Comparison of ENCODE assay signal across 8 cellular contexts in genomic region chr20:53582574-53583351, GRCh38. TPM values are rescaled to one million over a fixed set of nuclear protein-coding genes. Genes with fewer than 3 reads are reported as not detected.
DNase-seq lines count a peak whose midpoint lies in the region; ATAC-seq and TF ChIP-seq lines count a peak whose summit lies in the region.

No MANE protein-coding gene starts in this region.

- H3K4me1 Mint-ChIP-seq in activated CD4-positive, alpha-beta T cell treated with anti-CD3 and anti-CD28 coated beads, Interleukin-2, amount 10 ng/mL, durations not matched to agents 24 days and 14 days: peaks cover 76% of the 10 kb centered on the region
- peaks cover 57% of the 10 kb centered on the region for H3K4me1 Mint-ChIP-seq in progenitor cell of endocrine pancreas (ENCODE audit: low read depth)

- peak overlapping the region; percentile 93 for H3K27ac Mint-ChIP-seq in activated CD4-positive, alpha-beta T cell treated with anti-CD3 and anti-CD28 coated beads, Interleukin-2, amount 10 ng/mL, durations not matched to agents 24 days and 14 days
- H3K27ac Mint-ChIP-seq in progenitor cell of endocrine pancreas: peak overlapping the region; percentile 62

- peak overlapping the region; percentile 6; the same call in 1 of the 2 replicates for H3K9ac ChIP-seq in HUES48 (ENCODE audit: low read depth, low read length)

- peak overlapping the region; percentile 17 for H3K27ac ChIP-seq in HUES48 (ENCODE audit: low read depth, low read length)

- peaks cover 50% of the 10 kb centered on the region for H3K36me3 Mint-ChIP-seq in activated CD4-positive, alpha-beta T cell treated with anti-CD3 and anti-CD28 coated beads, Interleukin-2, amount 10 ng/mL, durations not matched to agents 24 days and 14 days (ENCODE audit: low read depth)
- peaks cover 15% of the 10 kb centered on the region for H3K36me3 Mint-ChIP-seq in progenitor cell of endocrine pancreas (ENCODE audit: insufficient read depth)

- H3K36me3 ChIP-seq in BE2C (peaks cover 46% of the 10 kb centered on the region), HUES48 (ENCODE audit: control insufficient read depth, insufficient read depth, low read length) (peaks cover 46% of the 10 kb centered on the region)

- intact Hi-C loops in activated CD4-positive, alpha-beta T cell treated with anti-CD3 and anti-CD28 coated beads, Interleukin-2, amount 10 ng/mL, durations not matched to agents 24 days and 14 days (cut with micrococcal nuclease): loop anchor here (2.0 to 10.0 kb wide), 4 partner anchors 40 to 508 kb away; no protein-coding TSS in a partner anchor

- H3K27me3 Mint-ChIP-seq in activated CD4-positive, alpha-beta T cell treated with anti-CD3 and anti-CD28 coated beads, Interleukin-2, amount 10 ng/mL, durations not matched to agents 24 days and 14 days: no peaks in the 10 kb centered on the region
- H3K27me3 Mint-ChIP-seq in progenitor cell of endocrine pancreas: no peaks in the 10 kb centered on the region

- H3K4me1 ChIP-seq in BE2C (peaks cover 46% of the 10 kb centered on the region), HUES48 (ENCODE audit: control insufficient read depth, insufficient read depth, low read length) (peaks cover 59% of the 10 kb centered on the region)

- no peaks in the 10 kb centered on the region for H3K27me3 ChIP-seq in BE2C
- no peaks in the 10 kb centered on the region for H3K27me3 ChIP-seq in HUES48 (ENCODE audit: control insufficient read depth, insufficient read depth, low read length)

- peak overlapping the region; percentile 86 for H3K4me3 Mint-ChIP-seq in activated CD4-positive, alpha-beta T cell treated with anti-CD3 and anti-CD28 coated beads, Interleukin-2, amount 10 ng/mL, durations not matched to agents 24 days and 14 days
- H3K4me3 Mint-ChIP-seq in progenitor cell of endocrine pancreas (ENCODE audit: low read depth): no peak overlapping the region

- DNase-seq in BE2C (peak; percentile 55), fibroblast of mammary gland (ENCODE audit: low read depth) (peak; percentile 98), progenitor cell of endocrine pancreas (ENCODE audit: low spot score, unreplicated experiment) (no peak), NCI-H2227 (lab: John Stamatoyannopoulos, UW; ENCODE audit: unreplicated experiment) (no peak), NCI-H345 treated with DMSO at 0.1 percent for 48 hours (lab: John Stamatoyannopoulos, UW; ENCODE audit: unreplicated experiment) (no peak)
- peak; percentile 81 for DNase-seq in activated CD4-positive, alpha-beta T cell treated with anti-CD3 and anti-CD28 coated beads, Interleukin-2, amount 10 ng/mL, durations not matched to agents 24 days and 14 days

- ATAC-seq in HG03196 (IDR thresholded peaks at IDR 0.05; ENCODE audit: unreplicated experiment): no peak

- H3K9me3 ChIP-seq in BE2C: no peaks in the 10 kb centered on the region
- H3K9me3 ChIP-seq in HUES48 (ENCODE audit: control insufficient read depth, insufficient read depth, low read length): no peaks in the 10 kb centered on the region

- no peaks in the 10 kb centered on the region for H3K9me3 Mint-ChIP-seq in activated CD4-positive, alpha-beta T cell treated with anti-CD3 and anti-CD28 coated beads, Interleukin-2, amount 10 ng/mL, durations not matched to agents 24 days and 14 days
- H3K9me3 Mint-ChIP-seq in progenitor cell of endocrine pancreas (ENCODE audit: low read depth): no peaks in the 10 kb centered on the region

- H3K4me3 ChIP-seq in BE2C (ENCODE audit: low read depth, low read length) (peak overlapping the region; percentile 18), HUES48 (ENCODE audit: low read depth, low read length) (no peak overlapping the region), fibroblast of mammary gland (ENCODE audit: control insufficient read depth, low read depth, low read length) (no peak overlapping the region)

- no peak for TF ChIP-seq CTCF in BE2C (IDR thresholded peaks at IDR 0.05; ENCODE audit: low read depth, low read length)
- no peak for TF ChIP-seq CTCF in fibroblast of mammary gland (conservative IDR thresholded peaks at IDR 0.05; ENCODE audit: control insufficient read depth, insufficient read depth, low read depth, low read length)
- no peak for TF ChIP-seq CTCF in progenitor cell of endocrine pancreas (IDR thresholded peaks at IDR 0.05; ENCODE audit: unreplicated experiment)

RNA-seq across cellular contexts. Expression of gene ZNF217, which starts 10.9 kb away (rescaled TPM):
- polyA plus RNA-seq in BE2C (2012; ENCODE audit: insufficient read depth, insufficient read length, low read depth): 12.8 TPM
- total RNA-seq in activated CD4-positive, alpha-beta T cell treated with anti-CD3 and anti-CD28 coated beads, Interleukin-2, amount 10 ng/mL, durations not matched to agents 24 days and 14 days: 58.0 and 60.9 TPM in 2 replicates
- 68.4 and 76.3 TPM in 2 replicates for total RNA-seq in progenitor cell of endocrine pancreas

Comparison
In these comparisons a context has a peak if more than half of its experiments do, and no peak if none do; other contexts are left out.
1. DNase-seq: peak in BE2C (single experiment), activated CD4-positive, alpha-beta T cell treated with anti-CD3 and anti-CD28 coated beads, Interleukin-2, amount 10 ng/mL, durations not matched to agents 24 days and 14 days (single experiment) and fibroblast of mammary gland (single experiment); none in progenitor cell of endocrine pancreas (single experiment), NCI-H2227 (single experiment) and NCI-H345 treated with DMSO at 0.1 percent for 48 hours (single experiment).